1 cellular context compared by ENCODE assay signal in the genomic region with DNA sequence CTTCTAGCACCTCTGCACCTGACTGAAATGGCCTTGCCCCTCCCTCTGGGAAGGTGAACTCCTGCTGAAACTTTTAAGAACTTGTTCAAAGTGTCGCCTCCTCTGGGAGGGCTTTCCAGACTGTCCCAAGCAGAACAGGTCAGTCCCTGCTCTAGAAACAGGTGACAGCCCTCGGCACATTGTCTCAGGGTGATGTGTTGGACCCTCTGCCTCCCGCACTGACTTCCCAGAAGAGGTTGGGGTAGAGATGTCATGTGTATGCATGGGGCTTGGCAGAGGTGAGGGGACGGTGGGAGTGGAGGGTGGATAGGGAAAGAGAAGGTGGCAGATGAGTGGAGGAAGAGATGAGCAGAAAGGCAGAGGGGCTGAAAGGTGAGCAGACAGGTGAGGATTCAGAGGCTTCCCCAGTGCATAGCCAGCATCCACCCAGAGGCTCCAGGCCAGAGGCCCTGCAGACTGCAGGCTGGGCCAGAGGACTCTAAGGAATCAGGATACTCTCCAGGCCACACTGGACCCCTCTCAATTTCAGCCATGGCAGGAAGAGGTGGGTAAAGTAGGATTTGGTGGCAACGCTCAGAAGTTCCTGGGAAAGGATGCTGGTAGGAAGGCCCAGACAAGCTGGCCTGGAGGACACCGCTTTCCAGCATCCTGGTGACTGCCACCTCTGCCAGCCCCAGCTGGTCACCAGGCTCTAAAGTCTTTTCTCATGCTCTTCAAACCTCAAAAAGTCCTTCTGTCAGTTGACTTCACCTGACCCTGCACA.
TF ChIP-seq lines count a peak whose summit lies in the region.

No MANE protein-coding gene starts in this region.

TF ChIP-seq in H1, 55 proteins besides CTCF, POLR2A, EP300 and RAD21:
- TF ChIP-seq ASH2L (IDR thresholded peaks at IDR 0.05; ENCODE audit: low read length) = no peak
- TF ChIP-seq SP4 (IDR thresholded peaks at IDR 0.05; ENCODE audit: low read length) = no peak
- no peak for TF ChIP-seq RNF2 (IDR thresholded peaks at IDR 0.05; ENCODE audit: borderline replicate concordance, low read depth, low read length, missing control alignments, poor library complexity, severe bottlenecking)
- TF ChIP-seq SP1 (IDR thresholded peaks at IDR 0.05; ENCODE audit: low read depth, low read length) = no peak
- no peak for TF ChIP-seq SIRT6 (IDR thresholded peaks at IDR 0.05; ENCODE audit: low read length)
- no peak for TF ChIP-seq POU5F1 (IDR thresholded peaks at IDR 0.05; ENCODE audit: low read depth, low read length)
